12 cellular contexts compared by ENCODE assay signal in genomic region chr5:159877894-159878448, GRCh38. TPM values are rescaled to one million over a fixed set of nuclear protein-coding genes. Genes with fewer than 3 reads are reported as not detected.
DNase-seq lines count a peak whose midpoint lies in the region; ATAC-seq and TF ChIP-seq lines count a peak whose summit lies in the region.
"Had no signal": no experiment of that assay in that cellular context is flagged by ENCODE, and none has a peak within 500 bp of the region (broad histone marks: within the 10 kb centered on the region; RNA-seq: fewer than 3 reads in every experiment).

No MANE protein-coding gene starts in this region.

- intact Hi-C loops in Right ventricle myocardium inferior (cut with DNase I) (loop anchor here (2.0 kb wide), 1 partner anchor 39 kb away; the partner anchor contains the start of gene ADRA1B), cardiac septum (cut with DNase I) (loop anchor here (5.0 kb wide), 1 partner anchor 106 kb away; no protein-coding TSS in a partner anchor), vagina (cut with DNase I) (loop anchor here (5.0 kb wide), 1 partner anchor 91 kb away; no protein-coding TSS in a partner anchor)

- H3K27ac ChIP-seq in vagina, result peak overlapping the region; percentile 56

- ATAC-seq in Right ventricle myocardium inferior (peak; percentile 84), GM21576 (IDR thresholded peaks at IDR 0.05; ENCODE audit: unreplicated experiment) (no peak)

- DNase-seq in Right ventricle myocardium inferior (ENCODE audit: missing footprints), result peak; percentile 66
- no peak for DNase-seq in cardiac septum (ENCODE audit: low spot score)
- DNase-seq in globus pallidus (ENCODE audit: low spot score), result peak; percentile 39
- peak in 38 of 56 donors; percentile 1 to 47 (median 16) for DNase-seq in nucleus accumbens (lab: John Stamatoyannopoulos, UW)
- no peak for DNase-seq in vagina (ENCODE audit: extremely low spot score in 2 of 2)
- DNase-seq in KG1 (lab: John Stamatoyannopoulos, UW), result no peak
- no peak for DNase-seq in epidermal melanocyte (ENCODE audit: insufficient read length, low spot score)
- DNase-seq: foreskin fibroblast, mesendoderm had no signal

- TF ChIP-seq CTCF in vagina (IDR thresholded peaks at IDR 0.05), result no peak

- no peaks in the 10 kb centered on the region for H3K9me3 ChIP-seq in vagina

- no peak overlapping the region for H3K4me3 ChIP-seq in vagina
- H3K4me3 ChIP-seq: skin epidermis had no signal

- no peaks in the 10 kb centered on the region for H3K27me3 ChIP-seq in vagina

- peaks cover 13% of the 10 kb centered on the region for H3K4me1 ChIP-seq in vagina

- no peak for TF ChIP-seq POLR2A in vagina (IDR thresholded peaks at IDR 0.05)

- H3K36me3 ChIP-seq in vagina, result no peaks in the 10 kb centered on the region

RNA-seq across cellular contexts. Expression of gene ADRA1B, which starts 38.3 kb away (rescaled TPM):
- total RNA-seq in Right ventricle myocardium inferior (2.7 TPM), cardiac septum (4.9 TPM), vagina (0.74 TPM)
- total RNA-seq: RPMI7951 had no signal

Comparison
In these comparisons a context has a peak if more than half of its experiments do, and no peak if none do; other contexts are left out.
1. DNase-seq: peak in Right ventricle myocardium inferior (single experiment), globus pallidus (single experiment) and nucleus accumbens (38 of 56); none in cardiac septum (single experiment), vagina (0 of 2), KG1 (single experiment) and epidermal melanocyte (single experiment).